1 cellular context compared by ENCODE assay signal in genomic region chr9:101387871-101388506, GRCh38.
TF ChIP-seq lines count a peak whose summit lies in the region.

No MANE protein-coding gene starts in this region.

TF ChIP-seq in HepG2, 621 proteins besides CTCF, POLR2A, EP300 and RAD21 (continued from another document and continues in another):
- TF ChIP-seq, protein P1, sequence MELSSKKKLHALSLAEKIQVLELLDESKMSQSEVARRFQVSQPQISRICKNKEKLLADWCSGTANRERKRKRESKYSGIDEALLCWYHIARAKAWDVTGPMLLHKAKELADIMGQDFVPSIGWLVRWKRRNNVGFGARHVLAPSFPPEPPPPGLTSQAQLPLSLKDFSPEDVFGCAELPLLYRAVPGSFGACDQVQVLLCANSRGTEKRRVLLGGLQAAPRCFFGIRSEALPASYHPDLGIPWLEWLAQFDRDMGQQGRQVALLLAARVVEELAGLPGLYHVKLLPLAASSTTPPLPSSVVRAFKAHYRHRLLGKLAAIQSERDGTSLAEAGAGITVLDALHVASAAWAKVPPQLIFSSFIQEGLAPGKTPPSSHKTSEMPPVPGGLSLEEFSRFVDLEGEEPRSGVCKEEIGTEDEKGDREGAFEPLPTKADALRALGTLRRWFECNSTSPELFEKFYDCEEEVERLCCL (CRISPR knock-in tag; IDR thresholded peaks at IDR 0.05; ENCODE audit: borderline replicate concordance), result no peak
- no peak for TF ChIP-seq ZNF343 (CRISPR knock-in tag; IDR thresholded peaks at IDR 0.05)
- TF ChIP-seq, protein P2, sequence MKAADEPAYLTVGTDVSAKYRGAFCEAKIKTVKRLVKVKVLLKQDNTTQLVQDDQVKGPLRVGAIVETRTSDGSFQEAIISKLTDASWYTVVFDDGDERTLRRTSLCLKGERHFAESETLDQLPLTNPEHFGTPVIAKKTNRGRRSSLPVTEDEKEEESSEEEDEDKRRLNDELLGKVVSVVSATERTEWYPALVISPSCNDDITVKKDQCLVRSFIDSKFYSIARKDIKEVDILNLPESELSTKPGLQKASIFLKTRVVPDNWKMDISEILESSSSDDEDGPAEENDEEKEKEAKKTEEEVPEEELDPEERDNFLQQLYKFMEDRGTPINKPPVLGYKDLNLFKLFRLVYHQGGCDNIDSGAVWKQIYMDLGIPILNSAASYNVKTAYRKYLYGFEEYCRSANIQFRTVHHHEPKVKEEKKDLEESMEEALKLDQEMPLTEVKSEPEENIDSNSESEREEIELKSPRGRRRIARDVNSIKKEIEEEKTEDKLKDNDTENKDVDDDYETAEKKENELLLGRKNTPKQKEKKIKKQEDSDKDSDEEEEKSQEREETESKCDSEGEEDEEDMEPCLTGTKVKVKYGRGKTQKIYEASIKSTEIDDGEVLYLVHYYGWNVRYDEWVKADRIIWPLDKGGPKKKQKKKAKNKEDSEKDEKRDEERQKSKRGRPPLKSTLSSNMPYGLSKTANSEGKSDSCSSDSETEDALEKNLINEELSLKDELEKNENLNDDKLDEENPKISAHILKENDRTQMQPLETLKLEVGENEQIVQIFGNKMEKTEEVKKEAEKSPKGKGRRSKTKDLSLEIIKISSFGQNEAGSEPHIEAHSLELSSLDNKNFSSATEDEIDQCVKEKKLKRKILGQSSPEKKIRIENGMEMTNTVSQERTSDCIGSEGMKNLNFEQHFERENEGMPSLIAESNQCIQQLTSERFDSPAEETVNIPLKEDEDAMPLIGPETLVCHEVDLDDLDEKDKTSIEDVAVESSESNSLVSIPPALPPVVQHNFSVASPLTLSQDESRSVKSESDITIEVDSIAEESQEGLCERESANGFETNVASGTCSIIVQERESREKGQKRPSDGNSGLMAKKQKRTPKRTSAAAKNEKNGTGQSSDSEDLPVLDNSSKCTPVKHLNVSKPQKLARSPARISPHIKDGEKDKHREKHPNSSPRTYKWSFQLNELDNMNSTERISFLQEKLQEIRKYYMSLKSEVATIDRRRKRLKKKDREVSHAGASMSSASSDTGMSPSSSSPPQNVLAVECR (CRISPR knock-in tag; IDR thresholded peaks at IDR 0.05; ENCODE audit: borderline replicate concordance), result no peak
- no peak for TF ChIP-seq TMF1 (CRISPR knock-in tag; IDR thresholded peaks at IDR 0.05; ENCODE audit: low read depth)
- peak; percentile 27; the same call in 1 of the 2 replicates for TF ChIP-seq POGZ (CRISPR knock-in tag; IDR thresholded peaks at IDR 0.05)
- no peak; the same call in 1 of the 2 replicates for TF ChIP-seq KDM5A (IDR thresholded peaks at IDR 0.05; ENCODE audit: borderline replicate concordance, low read length)
- TF ChIP-seq POLR2AphosphoS2 (IDR thresholded peaks at IDR 0.05; ENCODE audit: low read depth, low read length), result no peak
- no peak for TF ChIP-seq KLF13 (CRISPR knock-in tag; IDR thresholded peaks at IDR 0.05)
- 0 out of 2 replicates have a peak, but pooled peaks have one; percentile 76 for TF ChIP-seq SSRP1 (CRISPR knock-in tag; IDR thresholded peaks at IDR 0.05)
- no peak for TF ChIP-seq REL (CRISPR knock-in tag; conservative IDR thresholded peaks at IDR 0.05)
- TF ChIP-seq PTBP1 (IDR thresholded peaks at IDR 0.05; ENCODE audit: low read depth, low read length, poor library complexity, severe bottlenecking), result no peak
- TF ChIP-seq BRCA1 (CRISPR knock-in tag; IDR thresholded peaks at IDR 0.05), result 0 out of 2 replicates have a peak, but pooled peaks have one; percentile 81
- no peak for TF ChIP-seq ZNF550 (CRISPR knock-in tag; IDR thresholded peaks at IDR 0.05; ENCODE audit: borderline replicate concordance)
- TF ChIP-seq MAZ (IDR thresholded peaks at IDR 0.05; ENCODE audit: borderline replicate concordance, low read depth, low read length), result no peak
- no peak for TF ChIP-seq MAZ (CRISPR knock-in tag; IDR thresholded peaks at IDR 0.05; ENCODE audit: low read depth)
- TF ChIP-seq AGO2 (optimal IDR thresholded peaks at IDR 0.05; ENCODE audit: low read depth, low read length), result no peak
- TF ChIP-seq ZNF878 (CRISPR knock-in tag; IDR thresholded peaks at IDR 0.05), result no peak
- TF ChIP-seq, protein P3, sequence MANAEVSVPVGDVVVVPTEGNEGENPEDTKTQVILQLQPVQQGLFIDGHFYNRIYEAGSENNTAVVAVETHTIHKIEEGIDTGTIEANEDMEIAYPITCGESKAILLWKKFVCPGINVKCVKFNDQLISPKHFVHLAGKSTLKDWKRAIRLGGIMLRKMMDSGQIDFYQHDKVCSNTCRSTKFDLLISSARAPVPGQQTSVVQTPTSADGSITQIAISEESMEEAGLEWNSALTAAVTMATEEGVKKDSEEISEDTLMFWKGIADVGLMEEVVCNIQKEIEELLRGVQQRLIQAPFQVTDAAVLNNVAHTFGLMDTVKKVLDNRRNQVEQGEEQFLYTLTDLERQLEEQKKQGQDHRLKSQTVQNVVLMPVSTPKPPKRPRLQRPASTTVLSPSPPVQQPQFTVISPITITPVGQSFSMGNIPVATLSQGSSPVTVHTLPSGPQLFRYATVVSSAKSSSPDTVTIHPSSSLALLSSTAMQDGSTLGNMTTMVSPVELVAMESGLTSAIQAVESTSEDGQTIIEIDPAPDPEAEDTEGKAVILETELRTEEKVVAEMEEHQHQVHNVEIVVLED (CRISPR knock-in tag; IDR thresholded peaks at IDR 0.05; ENCODE audit: borderline replicate concordance), result no peak
- TF ChIP-seq BRD4 (CRISPR knock-in tag; IDR thresholded peaks at IDR 0.05), result no peak
- TF ChIP-seq HOXA3 (CRISPR knock-in tag; IDR thresholded peaks at IDR 0.05), result no peak
- no peak for TF ChIP-seq KDM5B (CRISPR knock-in tag; IDR thresholded peaks at IDR 0.05; ENCODE audit: borderline replicate concordance)
- TF ChIP-seq ELF4 (CRISPR knock-in tag; IDR thresholded peaks at IDR 0.05; ENCODE audit: borderline replicate concordance), result 0 out of 2 replicates have a peak, but pooled peaks have one; percentile 19
- TF ChIP-seq E2F1 (CRISPR knock-in tag; IDR thresholded peaks at IDR 0.05), result no peak
- TF ChIP-seq, protein P4, sequence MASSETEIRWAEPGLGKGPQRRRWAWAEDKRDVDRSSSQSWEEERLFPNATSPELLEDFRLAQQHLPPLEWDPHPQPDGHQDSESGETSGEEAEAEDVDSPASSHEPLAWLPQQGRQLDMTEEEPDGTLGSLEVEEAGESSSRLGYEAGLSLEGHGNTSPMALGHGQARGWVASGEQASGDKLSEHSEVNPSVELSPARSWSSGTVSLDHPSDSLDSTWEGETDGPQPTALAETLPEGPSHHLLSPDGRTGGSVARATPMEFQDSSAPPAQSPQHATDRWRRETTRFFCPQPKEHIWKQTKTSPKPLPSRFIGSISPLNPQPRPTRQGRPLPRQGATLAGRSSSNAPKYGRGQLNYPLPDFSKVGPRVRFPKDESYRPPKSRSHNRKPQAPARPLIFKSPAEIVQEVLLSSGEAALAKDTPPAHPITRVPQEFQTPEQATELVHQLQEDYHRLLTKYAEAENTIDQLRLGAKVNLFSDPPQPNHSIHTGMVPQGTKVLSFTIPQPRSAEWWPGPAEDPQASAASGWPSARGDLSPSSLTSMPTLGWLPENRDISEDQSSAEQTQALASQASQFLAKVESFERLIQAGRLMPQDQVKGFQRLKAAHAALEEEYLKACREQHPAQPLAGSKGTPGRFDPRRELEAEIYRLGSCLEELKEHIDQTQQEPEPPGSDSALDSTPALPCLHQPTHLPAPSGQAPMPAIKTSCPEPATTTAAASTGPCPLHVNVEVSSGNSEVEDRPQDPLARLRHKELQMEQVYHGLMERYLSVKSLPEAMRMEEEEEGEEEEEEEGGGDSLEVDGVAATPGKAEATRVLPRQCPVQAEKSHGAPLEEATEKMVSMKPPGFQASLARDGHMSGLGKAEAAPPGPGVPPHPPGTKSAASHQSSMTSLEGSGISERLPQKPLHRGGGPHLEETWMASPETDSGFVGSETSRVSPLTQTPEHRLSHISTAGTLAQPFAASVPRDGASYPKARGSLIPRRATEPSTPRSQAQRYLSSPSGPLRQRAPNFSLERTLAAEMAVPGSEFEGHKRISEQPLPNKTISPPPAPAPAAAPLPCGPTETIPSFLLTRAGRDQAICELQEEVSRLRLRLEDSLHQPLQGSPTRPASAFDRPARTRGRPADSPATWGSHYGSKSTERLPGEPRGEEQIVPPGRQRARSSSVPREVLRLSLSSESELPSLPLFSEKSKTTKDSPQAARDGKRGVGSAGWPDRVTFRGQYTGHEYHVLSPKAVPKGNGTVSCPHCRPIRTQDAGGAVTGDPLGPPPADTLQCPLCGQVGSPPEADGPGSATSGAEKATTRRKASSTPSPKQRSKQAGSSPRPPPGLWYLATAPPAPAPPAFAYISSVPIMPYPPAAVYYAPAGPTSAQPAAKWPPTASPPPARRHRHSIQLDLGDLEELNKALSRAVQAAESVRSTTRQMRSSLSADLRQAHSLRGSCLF (CRISPR knock-in tag; IDR thresholded peaks at IDR 0.05; ENCODE audit: borderline replicate concordance), result no peak
- TF ChIP-seq SMAD9 (CRISPR knock-in tag; IDR thresholded peaks at IDR 0.05), result no peak
- peak; percentile 34; the same call in 1 of the 2 replicates for TF ChIP-seq HDAC1 (CRISPR knock-in tag; IDR thresholded peaks at IDR 0.05)
- peak; percentile 74; the same call in 1 of the 2 replicates for TF ChIP-seq AHDC1 (CRISPR knock-in tag; IDR thresholded peaks at IDR 0.05; ENCODE audit: borderline replicate concordance)
- TF ChIP-seq ZNF282 (IDR thresholded peaks at IDR 0.05; ENCODE audit: partially characterized antibody), result no peak
- TF ChIP-seq SP4 (CRISPR knock-in tag; IDR thresholded peaks at IDR 0.05), result no peak
- no peak for TF ChIP-seq TCF12 (IDR thresholded peaks at IDR 0.05)
- TF ChIP-seq TCF12 (CRISPR knock-in tag; IDR thresholded peaks at IDR 0.05), result no peak
- no peak for TF ChIP-seq CBFB (CRISPR knock-in tag; IDR thresholded peaks at IDR 0.05)
- TF ChIP-seq TRAFD1 (CRISPR knock-in tag; IDR thresholded peaks at IDR 0.05; ENCODE audit: borderline replicate concordance), result no peak
- peak; percentile 46; the same call in 1 of the 2 replicates for TF ChIP-seq HOXA5 (CRISPR knock-in tag; IDR thresholded peaks at IDR 0.05)
- no peak for TF ChIP-seq ZNF572 (CRISPR knock-in tag; IDR thresholded peaks at IDR 0.05)
- TF ChIP-seq, protein P5, sequence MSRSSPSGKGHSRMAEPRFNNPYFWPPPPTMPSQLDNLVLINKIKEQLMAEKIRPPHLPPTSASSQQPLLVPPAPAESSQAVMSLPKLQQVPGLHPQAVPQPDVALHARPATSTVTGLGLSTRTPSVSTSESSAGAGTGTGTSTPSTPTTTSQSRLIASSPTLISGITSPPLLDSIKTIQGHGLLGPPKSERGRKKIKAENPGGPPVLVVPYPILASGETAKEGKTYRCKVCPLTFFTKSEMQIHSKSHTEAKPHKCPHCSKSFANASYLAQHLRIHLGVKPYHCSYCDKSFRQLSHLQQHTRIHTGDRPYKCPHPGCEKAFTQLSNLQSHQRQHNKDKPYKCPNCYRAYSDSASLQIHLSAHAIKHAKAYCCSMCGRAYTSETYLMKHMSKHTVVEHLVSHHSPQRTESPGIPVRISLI (CRISPR knock-in tag; IDR thresholded peaks at IDR 0.05; ENCODE audit: borderline replicate concordance), result no peak
